Comparison of ENCODE assay signal across 1 cellular context in the genomic region with DNA sequence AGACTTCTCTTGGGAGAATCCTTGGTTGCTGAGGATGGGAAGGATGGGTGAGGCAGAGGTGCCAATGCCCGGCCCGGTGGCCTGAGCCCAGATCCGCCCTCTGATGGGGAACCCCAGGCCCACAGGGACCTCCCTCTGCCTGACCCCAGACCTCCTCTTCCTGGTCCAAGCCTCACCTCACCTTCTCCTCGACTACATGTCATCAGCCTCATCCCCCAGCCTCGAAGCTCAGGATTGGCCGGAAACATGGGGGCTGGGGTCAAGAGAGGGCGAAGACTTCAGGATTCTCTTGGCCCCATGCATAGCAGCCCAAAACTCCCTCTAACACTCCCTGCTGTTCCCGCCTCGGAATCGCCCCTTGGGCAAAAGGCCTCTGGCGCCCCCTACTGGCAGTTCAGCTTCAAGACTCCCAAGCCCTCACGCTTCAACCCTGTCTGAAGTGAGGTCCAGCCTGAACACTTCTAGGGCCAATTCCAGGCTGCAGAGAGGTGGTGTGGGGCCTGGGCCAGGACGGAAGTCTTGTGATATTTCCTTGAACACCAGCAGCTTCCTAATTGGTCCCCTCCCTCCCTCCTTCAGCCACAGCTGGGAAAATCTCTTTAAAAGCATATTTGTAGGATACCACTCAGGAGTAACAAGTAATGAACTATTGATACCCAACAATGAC.
A peak's percentile ranks its signal among the peaks of the same experiment; 100 is the strongest.
TF ChIP-seq lines count a peak whose summit lies in the region.

No MANE protein-coding gene starts in this region.

TF ChIP-seq in HEK293, 187 proteins besides CTCF, POLR2A, EP300 and RAD21 (continued from another document):
- TF ChIP-seq, protein P1, sequence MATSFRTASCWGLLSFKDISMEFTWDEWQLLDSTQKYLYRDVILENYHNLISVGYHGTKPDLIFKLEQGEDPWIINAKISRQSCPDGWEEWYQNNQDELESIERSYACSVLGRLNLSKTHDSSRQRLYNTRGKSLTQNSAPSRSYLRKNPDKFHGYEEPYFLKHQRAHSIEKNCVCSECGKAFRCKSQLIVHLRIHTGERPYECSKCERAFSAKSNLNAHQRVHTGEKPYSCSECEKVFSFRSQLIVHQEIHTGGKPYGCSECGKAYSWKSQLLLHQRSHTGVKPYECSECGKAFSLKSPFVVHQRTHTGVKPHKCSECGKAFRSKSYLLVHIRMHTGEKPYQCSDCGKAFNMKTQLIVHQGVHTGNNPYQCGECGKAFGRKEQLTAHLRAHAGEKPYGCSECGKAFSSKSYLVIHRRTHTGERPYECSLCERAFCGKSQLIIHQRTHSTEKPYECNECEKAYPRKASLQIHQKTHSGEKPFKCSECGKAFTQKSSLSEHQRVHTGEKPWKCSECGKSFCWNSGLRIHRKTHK (tag by site-specific recombination; IDR thresholded peaks at IDR 0.05), result no peak
- no peak for TF ChIP-seq ZNF239 (tag by site-specific recombination; IDR thresholded peaks at IDR 0.05)
- TF ChIP-seq ZSCAN16 (tag by site-specific recombination; IDR thresholded peaks at IDR 0.05), result no peak
- no peak for TF ChIP-seq TCF7L2 (IDR thresholded peaks at IDR 0.05; ENCODE audit: borderline replicate concordance, low read depth, low read length)
- TF ChIP-seq ZBTB21 (tag by site-specific recombination; IDR thresholded peaks at IDR 0.05), result no peak; the same call in 1 of the 2 replicates
- no peak for TF ChIP-seq MEIS1 (CRISPR knock-in tag; IDR thresholded peaks at IDR 0.05; ENCODE audit: borderline replicate concordance)
- no peak for TF ChIP-seq ZNF510 (tag by site-specific recombination; IDR thresholded peaks at IDR 0.05; ENCODE audit: insufficient replicate concordance)
- no peak for TF ChIP-seq ZNF140 (tag by site-specific recombination; IDR thresholded peaks at IDR 0.05)
- no peak for TF ChIP-seq ZNF768 (tag by site-specific recombination; IDR thresholded peaks at IDR 0.05)
- TF ChIP-seq ZNF10 (tag by site-specific recombination; IDR thresholded peaks at IDR 0.05), result no peak
- TF ChIP-seq ZNF626 (tag by site-specific recombination; IDR thresholded peaks at IDR 0.05), result no peak
- no peak; the same call in 1 of the 2 replicates for TF ChIP-seq ZFP37 (tag by site-specific recombination; IDR thresholded peaks at IDR 0.05)
- TF ChIP-seq, protein P2, sequence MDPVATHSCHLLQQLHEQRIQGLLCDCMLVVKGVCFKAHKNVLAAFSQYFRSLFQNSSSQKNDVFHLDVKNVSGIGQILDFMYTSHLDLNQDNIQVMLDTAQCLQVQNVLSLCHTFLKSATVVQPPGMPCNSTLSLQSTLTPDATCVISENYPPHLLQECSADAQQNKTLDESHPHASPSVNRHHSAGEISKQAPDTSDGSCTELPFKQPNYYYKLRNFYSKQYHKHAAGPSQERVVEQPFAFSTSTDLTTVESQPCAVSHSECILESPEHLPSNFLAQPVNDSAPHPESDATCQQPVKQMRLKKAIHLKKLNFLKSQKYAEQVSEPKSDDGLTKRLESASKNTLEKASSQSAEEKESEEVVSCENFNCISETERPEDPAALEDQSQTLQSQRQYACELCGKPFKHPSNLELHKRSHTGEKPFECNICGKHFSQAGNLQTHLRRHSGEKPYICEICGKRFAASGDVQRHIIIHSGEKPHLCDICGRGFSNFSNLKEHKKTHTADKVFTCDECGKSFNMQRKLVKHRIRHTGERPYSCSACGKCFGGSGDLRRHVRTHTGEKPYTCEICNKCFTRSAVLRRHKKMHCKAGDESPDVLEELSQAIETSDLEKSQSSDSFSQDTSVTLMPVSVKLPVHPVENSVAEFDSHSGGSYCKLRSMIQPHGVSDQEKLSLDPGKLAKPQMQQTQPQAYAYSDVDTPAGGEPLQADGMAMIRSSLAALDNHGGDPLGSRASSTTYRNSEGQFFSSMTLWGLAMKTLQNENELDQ (tag by site-specific recombination; IDR thresholded peaks at IDR 0.05; ENCODE audit: low read depth), result no peak
- no peak for TF ChIP-seq ZNF561 (tag by site-specific recombination; IDR thresholded peaks at IDR 0.05; ENCODE audit: borderline replicate concordance)
- no peak for TF ChIP-seq KLF16 (tag by site-specific recombination; IDR thresholded peaks at IDR 0.05)
- TF ChIP-seq ZNF76 (tag by site-specific recombination; IDR thresholded peaks at IDR 0.05; ENCODE audit: borderline replicate concordance, low read depth), result no peak
- TF ChIP-seq ZNF521 (tag by site-specific recombination; IDR thresholded peaks at IDR 0.05), result no peak
- TF ChIP-seq ZNF560 (tag by site-specific recombination; IDR thresholded peaks at IDR 0.05; ENCODE audit: borderline replicate concordance), result no peak
- no peak for TF ChIP-seq GLI2 (tag by site-specific recombination; IDR thresholded peaks at IDR 0.05; ENCODE audit: borderline replicate concordance, low read depth)
- peak; percentile 69; the same call in 1 of the 2 replicates for TF ChIP-seq ZNF391 (tag by site-specific recombination; IDR thresholded peaks at IDR 0.05; ENCODE audit: borderline replicate concordance, low read depth)
- TF ChIP-seq ZEB2 (tag by site-specific recombination; IDR thresholded peaks at IDR 0.05), result peak; percentile 30; the same call in 1 of the 2 replicates
- TF ChIP-seq, protein P3, sequence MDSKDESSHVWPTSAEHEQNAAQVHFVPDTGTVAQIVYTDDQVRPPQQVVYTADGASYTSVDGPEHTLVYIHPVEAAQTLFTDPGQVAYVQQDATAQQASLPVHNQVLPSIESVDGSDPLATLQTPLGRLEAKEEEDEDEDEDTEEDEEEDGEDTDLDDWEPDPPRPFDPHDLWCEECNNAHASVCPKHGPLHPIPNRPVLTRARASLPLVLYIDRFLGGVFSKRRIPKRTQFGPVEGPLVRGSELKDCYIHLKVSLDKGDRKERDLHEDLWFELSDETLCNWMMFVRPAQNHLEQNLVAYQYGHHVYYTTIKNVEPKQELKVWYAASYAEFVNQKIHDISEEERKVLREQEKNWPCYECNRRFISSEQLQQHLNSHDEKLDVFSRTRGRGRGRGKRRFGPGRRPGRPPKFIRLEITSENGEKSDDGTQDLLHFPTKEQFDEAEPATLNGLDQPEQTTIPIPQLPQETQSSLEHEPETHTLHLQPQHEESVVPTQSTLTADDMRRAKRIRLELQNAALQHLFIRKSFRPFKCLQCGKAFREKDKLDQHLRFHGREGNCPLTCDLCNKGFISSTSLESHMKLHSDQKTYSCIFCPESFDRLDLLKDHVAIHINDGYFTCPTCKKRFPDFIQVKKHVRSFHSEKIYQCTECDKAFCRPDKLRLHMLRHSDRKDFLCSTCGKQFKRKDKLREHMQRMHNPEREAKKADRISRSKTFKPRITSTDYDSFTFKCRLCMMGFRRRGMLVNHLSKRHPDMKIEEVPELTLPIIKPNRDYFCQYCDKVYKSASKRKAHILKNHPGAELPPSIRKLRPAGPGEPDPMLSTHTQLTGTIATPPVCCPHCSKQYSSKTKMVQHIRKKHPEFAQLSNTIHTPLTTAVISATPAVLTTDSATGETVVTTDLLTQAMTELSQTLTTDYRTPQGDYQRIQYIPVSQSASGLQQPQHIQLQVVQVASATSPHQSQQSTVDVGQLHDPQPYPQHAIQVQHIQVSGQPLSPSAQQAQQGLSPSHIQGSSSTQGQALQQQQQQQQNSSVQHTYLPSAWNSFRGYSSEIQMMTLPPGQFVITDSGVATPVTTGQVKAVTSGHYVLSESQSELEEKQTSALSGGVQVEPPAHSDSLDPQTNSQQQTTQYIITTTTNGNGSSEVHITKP (tag by site-specific recombination; IDR thresholded peaks at IDR 0.05), result no peak
- peak; percentile 37; the same call in 1 of the 2 replicates for TF ChIP-seq ZNF335 (tag by site-specific recombination; conservative IDR thresholded peaks at IDR 0.05)
- TF ChIP-seq ZNF354C (tag by site-specific recombination; IDR thresholded peaks at IDR 0.05; ENCODE audit: borderline replicate concordance, low read depth), result no peak
- TF ChIP-seq ZNF146 (tag by site-specific recombination; IDR thresholded peaks at IDR 0.05), result no peak
- no peak for TF ChIP-seq FEZF1 (tag by site-specific recombination; IDR thresholded peaks at IDR 0.05)
- TF ChIP-seq ZNF549 (tag by site-specific recombination; IDR thresholded peaks at IDR 0.05), result no peak
- peak; percentile 59; the same call in 1 of the 2 replicates for TF ChIP-seq ZBTB17 (tag by site-specific recombination; IDR thresholded peaks at IDR 0.05)
- TF ChIP-seq ZBTB1 (tag by site-specific recombination; IDR thresholded peaks at IDR 0.05), result no peak
- no peak for TF ChIP-seq RBAK (tag by site-specific recombination; IDR thresholded peaks at IDR 0.05)
- 0 out of 2 replicates have a peak, but pooled peaks have one; percentile 22 for TF ChIP-seq SP2 (tag by site-specific recombination; IDR thresholded peaks at IDR 0.05)
- no peak for TF ChIP-seq ZNF248 (tag by site-specific recombination; IDR thresholded peaks at IDR 0.05)
- TF ChIP-seq ZBTB8A (tag by site-specific recombination; IDR thresholded peaks at IDR 0.05), result peak; percentile 86
- TF ChIP-seq GLIS2 (tag by site-specific recombination; IDR thresholded peaks at IDR 0.05), result no peak
- TF ChIP-seq, protein P4, sequence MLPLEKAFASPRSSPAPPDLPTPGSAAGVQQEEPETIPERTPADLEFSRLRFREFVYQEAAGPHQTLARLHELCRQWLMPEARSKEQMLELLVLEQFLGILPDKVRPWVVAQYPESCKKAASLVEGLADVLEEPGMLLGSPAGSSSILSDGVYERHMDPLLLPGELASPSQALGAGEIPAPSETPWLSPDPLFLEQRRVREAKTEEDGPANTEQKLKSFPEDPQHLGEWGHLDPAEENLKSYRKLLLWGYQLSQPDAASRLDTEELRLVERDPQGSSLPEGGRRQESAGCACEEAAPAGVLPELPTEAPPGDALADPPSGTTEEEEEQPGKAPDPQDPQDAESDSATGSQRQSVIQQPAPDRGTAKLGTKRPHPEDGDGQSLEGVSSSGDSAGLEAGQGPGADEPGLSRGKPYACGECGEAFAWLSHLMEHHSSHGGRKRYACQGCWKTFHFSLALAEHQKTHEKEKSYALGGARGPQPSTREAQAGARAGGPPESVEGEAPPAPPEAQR (tag by site-specific recombination; IDR thresholded peaks at IDR 0.05), result no peak
- TF ChIP-seq ZNF529 (tag by site-specific recombination; IDR thresholded peaks at IDR 0.05; ENCODE audit: insufficient replicate concordance), result no peak
- no peak for TF ChIP-seq ZNF184 (tag by site-specific recombination; IDR thresholded peaks at IDR 0.05)
- TF ChIP-seq ZIC2 (tag by site-specific recombination; IDR thresholded peaks at IDR 0.05), result peak; percentile 69
- TF ChIP-seq, protein P5, sequence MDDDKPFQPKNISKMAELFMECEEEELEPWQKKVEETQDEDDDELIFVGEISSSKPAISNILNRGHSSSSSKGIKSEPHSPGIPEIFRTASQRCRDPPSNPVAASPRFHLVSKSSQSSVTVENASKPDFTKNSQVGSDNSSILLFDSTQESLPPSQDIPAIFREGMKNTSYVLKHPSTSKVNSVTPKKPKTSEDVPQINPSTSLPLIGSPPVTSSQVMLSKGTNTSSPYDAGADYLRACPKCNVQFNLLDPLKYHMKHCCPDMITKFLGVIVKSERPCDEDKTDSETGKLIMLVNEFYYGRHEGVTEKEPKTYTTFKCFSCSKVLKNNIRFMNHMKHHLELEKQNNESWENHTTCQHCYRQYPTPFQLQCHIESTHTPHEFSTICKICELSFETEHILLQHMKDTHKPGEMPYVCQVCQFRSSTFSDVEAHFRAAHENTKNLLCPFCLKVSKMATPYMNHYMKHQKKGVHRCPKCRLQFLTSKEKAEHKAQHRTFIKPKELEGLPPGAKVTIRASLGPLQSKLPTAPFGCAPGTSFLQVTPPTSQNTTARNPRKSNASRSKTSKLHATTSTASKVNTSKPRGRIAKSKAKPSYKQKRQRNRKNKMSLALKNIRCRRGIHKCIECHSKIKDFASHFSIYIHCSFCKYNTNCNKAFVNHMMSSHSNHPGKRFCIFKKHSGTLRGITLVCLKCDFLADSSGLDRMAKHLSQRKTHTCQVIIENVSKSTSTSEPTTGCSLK (tag by site-specific recombination; IDR thresholded peaks at IDR 0.05), result no peak
- no peak for TF ChIP-seq ZNF112 (tag by site-specific recombination; IDR thresholded peaks at IDR 0.05)
- TF ChIP-seq ZNF792 (tag by site-specific recombination; IDR thresholded peaks at IDR 0.05), result no peak
- no peak for TF ChIP-seq ZBTB7A (tag by site-specific recombination; IDR thresholded peaks at IDR 0.05; ENCODE audit: low read depth)
- TF ChIP-seq IKZF3 (tag by site-specific recombination; IDR thresholded peaks at IDR 0.05), result peak; percentile 41; the same call in 1 of the 2 replicates
- TF ChIP-seq ZNF433 (tag by site-specific recombination; IDR thresholded peaks at IDR 0.05; ENCODE audit: low read depth), result no peak
- peak; percentile 59 for TF ChIP-seq ZNF600 (tag by site-specific recombination; IDR thresholded peaks at IDR 0.05)
- no peak for TF ChIP-seq ZNF426 (tag by site-specific recombination; IDR thresholded peaks at IDR 0.05)
- TF ChIP-seq, protein P6, sequence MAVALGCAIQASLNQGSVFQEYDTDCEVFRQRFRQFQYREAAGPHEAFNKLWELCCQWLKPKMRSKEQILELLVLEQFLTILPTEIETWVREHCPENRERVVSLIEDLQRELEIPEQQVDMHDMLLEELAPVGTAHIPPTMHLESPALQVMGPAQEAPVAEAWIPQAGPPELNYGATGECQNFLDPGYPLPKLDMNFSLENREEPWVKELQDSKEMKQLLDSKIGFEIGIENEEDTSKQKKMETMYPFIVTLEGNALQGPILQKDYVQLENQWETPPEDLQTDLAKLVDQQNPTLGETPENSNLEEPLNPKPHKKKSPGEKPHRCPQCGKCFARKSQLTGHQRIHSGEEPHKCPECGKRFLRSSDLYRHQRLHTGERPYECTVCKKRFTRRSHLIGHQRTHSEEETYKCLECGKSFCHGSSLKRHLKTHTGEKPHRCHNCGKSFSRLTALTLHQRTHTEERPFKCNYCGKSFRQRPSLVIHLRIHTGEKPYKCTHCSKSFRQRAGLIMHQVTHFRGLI (tag by site-specific recombination; IDR thresholded peaks at IDR 0.05), result no peak
- TF ChIP-seq ZNF548 (tag by site-specific recombination; IDR thresholded peaks at IDR 0.05), result no peak
- TF ChIP-seq ZNF48 (tag by site-specific recombination; IDR thresholded peaks at IDR 0.05), result no peak
- TF ChIP-seq SP7 (tag by site-specific recombination; IDR thresholded peaks at IDR 0.05), result peak; percentile 47; the same call in 1 of the 2 replicates
- no peak for TF ChIP-seq ZNF350 (tag by site-specific recombination; IDR thresholded peaks at IDR 0.05)
- no peak for TF ChIP-seq OVOL3 (tag by site-specific recombination; IDR thresholded peaks at IDR 0.05)
- no peak for TF ChIP-seq ZNF155 (tag by site-specific recombination; IDR thresholded peaks at IDR 0.05)
- TF ChIP-seq ZXDB (tag by site-specific recombination; IDR thresholded peaks at IDR 0.05), result no peak
- TF ChIP-seq ZNF654 (tag by site-specific recombination; IDR thresholded peaks at IDR 0.05; ENCODE audit: low read depth), result peak; percentile 100
- peak; percentile 49; the same call in 1 of the 2 replicates for TF ChIP-seq ZNF501 (tag by site-specific recombination; IDR thresholded peaks at IDR 0.05)
- TF ChIP-seq OSR2 (tag by site-specific recombination; IDR thresholded peaks at IDR 0.05), result no peak
- no peak for TF ChIP-seq HOXA7 (CRISPR knock-in tag; IDR thresholded peaks at IDR 0.05; ENCODE audit: borderline replicate concordance)
- TF ChIP-seq ZNF223 (tag by site-specific recombination; IDR thresholded peaks at IDR 0.05), result no peak
- TF ChIP-seq ZNF202 (tag by site-specific recombination; IDR thresholded peaks at IDR 0.05; ENCODE audit: borderline replicate concordance), result no peak
- TF ChIP-seq SP3 (tag by site-specific recombination; IDR thresholded peaks at IDR 0.05), result no peak
- peak; percentile 78; the same call in 1 of the 2 replicates for TF ChIP-seq ZSCAN30 (tag by site-specific recombination; IDR thresholded peaks at IDR 0.05)
- no peak for TF ChIP-seq ZNF701 (tag by site-specific recombination; IDR thresholded peaks at IDR 0.05)
- no peak for TF ChIP-seq ZNF621 (tag by site-specific recombination; IDR thresholded peaks at IDR 0.05)
- TF ChIP-seq KLF8 (tag by site-specific recombination; IDR thresholded peaks at IDR 0.05), result peak; percentile 63
